ENCODE assay signal across 23 cellular contexts in the genomic region with DNA sequence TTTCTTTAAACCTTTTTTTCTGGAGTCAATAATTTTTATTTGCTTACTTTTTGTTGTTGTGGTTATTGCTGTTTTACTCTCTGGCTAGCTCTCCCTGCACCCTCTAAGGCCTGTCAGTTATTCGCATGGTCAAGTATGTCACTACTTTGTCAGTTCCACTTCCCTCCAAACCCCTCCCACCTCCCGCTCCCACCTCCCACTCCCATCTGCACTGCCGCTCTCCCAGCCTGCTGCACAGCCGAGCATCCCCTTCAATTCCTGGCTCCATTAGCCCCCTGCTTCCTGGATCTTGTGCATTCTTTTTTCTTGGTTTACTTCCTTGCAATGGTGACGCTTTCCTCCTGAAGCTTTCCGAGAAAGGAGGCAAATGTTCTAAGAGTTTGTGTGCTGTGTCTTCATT.
"Had no signal": no experiment of that assay in that cellular context is flagged by ENCODE, and none has a peak within 500 bp of the region (broad histone marks: within the 10 kb centered on the region; RNA-seq: fewer than 3 reads in every experiment).

No MANE protein-coding gene starts in this region.

- H3K4me1 Mint-ChIP-seq: activated CD4-positive, alpha-beta memory T cell treated with anti-CD3 and anti-CD28 coated beads, Interleukin-2, amount 10 ng/mL, durations not matched to agents 7 days and 5 days; activated CD4-positive, alpha-beta T cell treated with anti-CD3 and anti-CD28 coated beads, Interleukin-2, amount 10 ng/mL, durations not matched to agents 7 days and 5 days; activated T-helper 17 cell treated with anti-CD3 and anti-CD28 coated beads, Interleukin-2, amount 50 U/mL, for 72 hours; T-helper 17 cell had no signal

- ATAC-seq: activated T-helper 17 cell treated with anti-CD3 and anti-CD28 coated beads, Interleukin-2, amount 50 U/mL, for 72 hours; T-helper 17 cell had no signal

- H3K27ac Mint-ChIP-seq: activated CD4-positive, alpha-beta memory T cell treated with anti-CD3 and anti-CD28 coated beads, Interleukin-2, amount 10 ng/mL, durations not matched to agents 7 days and 5 days; activated CD4-positive, alpha-beta T cell treated with anti-CD3 and anti-CD28 coated beads, Interleukin-2, amount 10 ng/mL, durations not matched to agents 7 days and 5 days; activated T-helper 17 cell treated with anti-CD3 and anti-CD28 coated beads, Interleukin-2, amount 50 U/mL, for 72 hours; T-helper 17 cell had no signal

- H3K9me3 Mint-ChIP-seq: activated CD4-positive, alpha-beta memory T cell treated with anti-CD3 and anti-CD28 coated beads, Interleukin-2, amount 10 ng/mL, durations not matched to agents 7 days and 5 days; activated CD4-positive, alpha-beta T cell treated with anti-CD3 and anti-CD28 coated beads, Interleukin-2, amount 10 ng/mL, durations not matched to agents 7 days and 5 days; activated T-helper 17 cell treated with anti-CD3 and anti-CD28 coated beads, Interleukin-2, amount 50 U/mL, for 72 hours had no signal

- DNase-seq: activated CD4-positive, alpha-beta memory T cell treated with anti-CD3 and anti-CD28 coated beads, Interleukin-2, amount 10 ng/mL, durations not matched to agents 7 days and 5 days; activated CD4-positive, alpha-beta T cell treated with anti-CD3 and anti-CD28 coated beads, Interleukin-2, amount 10 ng/mL, durations not matched to agents 7 days and 5 days; activated CD4-positive, CD25-positive, alpha-beta regulatory T cell; activated gamma-delta T cell; activated naive CD4-positive, alpha-beta T cell treated with anti-CD3 and anti-CD28 coated beads, Interleukin-2, amount 50 U/mL, for 16 hours; activated T-cell treated with anti-CD3 and anti-CD28 coated beads for 4 hours; activated T-cell treated with anti-CD3 and anti-CD28 coated beads, Interleukin-2, amount 50 U/mL, for 48 hours; caudate nucleus; colonic mucosa; KG1; NCI-H1105 treated with DMSO at 0.1 percent for 48 hours; NCI-H146; NCI-H187 treated with DMSO at 0.1 percent for 48 hours; NCI-H2081 treated with DMSO at 0.1 percent for 48 hours; NCI-H2227 treated with DMSO at 0.1 percent for 48 hours; NCI-H446 treated with DMSO at 0.1 percent for 48 hours; NCI-H524 treated with DMSO at 0.1 percent for 48 hours; NCI-H748 treated with DMSO at 0.1 percent for 48 hours; NK-92 treated with Interleukin-12 subunit alpha and Interleukin-12 subunit beta, amount 100 ng/mL, for 24 hours; SHP77 treated with DMSO at 0.1 percent for 48 hours; T-helper 17 cell; T-helper 9 cell had no signal

- H3K4me3 Mint-ChIP-seq: activated CD4-positive, alpha-beta memory T cell treated with anti-CD3 and anti-CD28 coated beads, Interleukin-2, amount 10 ng/mL, durations not matched to agents 7 days and 5 days; activated CD4-positive, alpha-beta T cell treated with anti-CD3 and anti-CD28 coated beads, Interleukin-2, amount 10 ng/mL, durations not matched to agents 7 days and 5 days; activated T-helper 17 cell treated with anti-CD3 and anti-CD28 coated beads, Interleukin-2, amount 50 U/mL, for 72 hours; T-helper 17 cell had no signal
